8 cellular contexts compared by ENCODE assay signal in the genomic region with DNA sequence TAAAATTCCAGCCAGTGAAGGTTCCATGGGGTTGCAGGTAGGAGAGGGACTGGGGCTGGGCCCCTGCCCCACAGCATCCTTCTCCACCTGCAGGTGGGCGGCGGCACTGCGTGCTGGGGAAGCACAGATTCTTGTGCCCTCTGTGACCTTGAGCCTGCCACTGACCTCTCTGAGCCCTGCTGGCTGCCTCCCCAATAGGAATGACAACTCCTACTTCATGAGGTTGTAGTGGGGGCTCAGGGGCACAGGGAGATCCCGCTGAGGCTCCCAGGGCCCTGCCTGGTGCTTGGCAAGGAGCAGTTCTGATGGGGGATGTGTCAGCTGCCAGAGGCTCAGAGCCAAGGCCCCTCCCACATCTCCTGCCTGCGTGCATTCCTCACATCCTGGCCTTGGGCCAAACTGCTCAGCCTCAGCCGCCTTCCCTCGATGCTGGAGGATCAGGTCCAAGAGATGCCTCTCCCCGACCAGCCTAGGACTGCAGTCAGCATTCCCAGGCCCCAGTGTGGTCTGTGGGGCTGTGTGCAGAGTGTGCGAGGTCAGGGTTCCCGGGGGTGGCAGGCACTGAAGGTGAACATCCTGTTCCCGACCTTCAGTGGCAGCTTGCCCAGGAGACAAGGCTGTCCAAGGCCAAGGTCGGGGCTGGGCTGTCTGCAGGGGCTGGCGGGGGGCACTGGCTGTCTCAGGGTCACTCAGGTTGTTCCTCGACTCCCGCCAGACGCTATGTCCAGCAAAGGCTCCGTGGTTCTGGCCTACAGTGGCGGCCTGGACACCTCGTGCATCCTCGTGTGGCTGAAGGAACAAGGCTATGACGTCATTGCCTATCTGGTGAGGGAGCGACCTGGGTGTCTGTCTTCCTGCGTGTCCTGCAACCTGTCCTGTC. TPM values are rescaled to one million over a fixed set of nuclear protein-coding genes. Genes with fewer than 3 reads are reported as not detected.
A peak's percentile ranks its signal among the peaks of the same experiment; 100 is the strongest.
DNase-seq lines count a peak whose midpoint lies in the region; ATAC-seq and TF ChIP-seq lines count a peak whose summit lies in the region.

No MANE protein-coding gene starts in this region.

- no peak overlapping the region for H3K27ac Mint-ChIP-seq in stimulated activated effector memory CD8-positive, alpha-beta T cell treated with anti-CD3 and anti-CD28 coated beads, Interleukin-12 subunit alpha, Interleukin-12 subunit beta, amount 100 ng/mL, for 72 hours

- no peaks in the 10 kb centered on the region for H3K9me3 Mint-ChIP-seq in stimulated activated effector memory CD8-positive, alpha-beta T cell treated with anti-CD3 and anti-CD28 coated beads, Interleukin-12 subunit alpha, Interleukin-12 subunit beta, amount 100 ng/mL, for 72 hours

- WGBS in hepatocyte (ENCODE audit: low lambda C conversion rate, missing lambda C conversion rate) = 64% methylated on average over 23 of the region's 23 CpGs

- peaks cover 20% of the 10 kb centered on the region for H3K79me2 ChIP-seq in hepatocyte

- H3K9me2 ChIP-seq in hepatocyte (replicated peaks; ENCODE audit: insufficient read depth) = no peaks in the 10 kb centered on the region

- no peak overlapping the region for H3K4me3 ChIP-seq in H7 (ENCODE audit: insufficient read depth, low read depth, low read length)
- H3K4me3 ChIP-seq in hepatocyte = no peak overlapping the region

- peak; percentile 95 for DNase-seq in AG08396 (ENCODE audit: low spot score)
- peak; percentile 95 for DNase-seq in H7
- peak; percentile 92 for DNase-seq in NCI-H345 (lab: John Stamatoyannopoulos, UW)
- peak; percentile 96 for DNase-seq in astrocyte of the hippocampus (ENCODE audit: low read depth, low spot score)
- peak; percentile 96 for DNase-seq in hepatocyte (ENCODE audit: low spot score)
- no peak for DNase-seq in stimulated activated effector memory CD8-positive, alpha-beta T cell treated with anti-CD3 and anti-CD28 coated beads, Interleukin-12 subunit alpha, Interleukin-12 subunit beta, amount 100 ng/mL, for 72 hours (ENCODE audit: low spot score in 2 of 2)
- no peak for DNase-seq in activated T-cell treated with anti-CD3 and anti-CD28 coated beads for 4 hours

- no peaks in the 10 kb centered on the region for H3K36me3 Mint-ChIP-seq in stimulated activated effector memory CD8-positive, alpha-beta T cell treated with anti-CD3 and anti-CD28 coated beads, Interleukin-12 subunit alpha, Interleukin-12 subunit beta, amount 100 ng/mL, for 72 hours

- H3K9me3 ChIP-seq in hepatocyte (ENCODE audit: low read depth) = no peaks in the 10 kb centered on the region

- H3K36me3 ChIP-seq in H7 (replicated peaks; ENCODE audit: control insufficient read depth, insufficient read depth, low read length) (no peaks in the 10 kb centered on the region), hepatocyte (replicated peaks; ENCODE audit: insufficient read depth, low read depth) (no peaks in the 10 kb centered on the region)

- TF ChIP-seq CTCF in hepatocyte (IDR thresholded peaks at IDR 0.05; ENCODE audit: poor library complexity) = peak; percentile 45

- H3K4me3 Mint-ChIP-seq in stimulated activated effector memory CD8-positive, alpha-beta T cell treated with anti-CD3 and anti-CD28 coated beads, Interleukin-12 subunit alpha, Interleukin-12 subunit beta, amount 100 ng/mL, for 72 hours = no peak overlapping the region

- H3K27me3 ChIP-seq in H7 (ENCODE audit: control insufficient read depth, insufficient read depth, low read length) (no peaks in the 10 kb centered on the region; the same call in 1 of the 2 replicates), hepatocyte (no peaks in the 10 kb centered on the region)

- peak overlapping the region; percentile 55 for H3K4me2 ChIP-seq in hepatocyte

- H4K20me1 ChIP-seq in hepatocyte (ENCODE audit: insufficient read depth, poor library complexity, severe bottlenecking) = no peaks in the 10 kb centered on the region

- peak; percentile 32 for ATAC-seq in stimulated activated effector memory CD8-positive, alpha-beta T cell treated with anti-CD3 and anti-CD28 coated beads, Interleukin-12 subunit alpha, Interleukin-12 subunit beta, amount 100 ng/mL, for 72 hours
- no peak for ATAC-seq in GM21723 (IDR thresholded peaks at IDR 0.05; ENCODE audit: unreplicated experiment)

- no peak overlapping the region for H2AFZ ChIP-seq in hepatocyte

- H3K4me1 ChIP-seq in hepatocyte (ENCODE audit: insufficient read depth) = peaks cover 38% of the 10 kb centered on the region

- H3K4me1 Mint-ChIP-seq in stimulated activated effector memory CD8-positive, alpha-beta T cell treated with anti-CD3 and anti-CD28 coated beads, Interleukin-12 subunit alpha, Interleukin-12 subunit beta, amount 100 ng/mL, for 72 hours = peaks cover 6% of the 10 kb centered on the region

- H3K27ac ChIP-seq in hepatocyte = peak overlapping the region; percentile 95

RNA-seq across cellular contexts. Expression of a gene that starts 7.0 kb away (rescaled TPM):
- 77.0 and 81.5 TPM in 2 replicates for total RNA-seq in H7 (2014; rRNA removed; shearing (Covaris generic))
- 292 and 321 TPM in 2 replicates for total RNA-seq in hepatocyte
- 103 and 145 TPM in 2 replicates for polyA plus RNA-seq in hepatocyte

Comparison
In these comparisons a context has a peak if more than half of its experiments do, and no peak if none do; other contexts are left out.
1. DNase-seq: peak in AG08396 (single experiment), H7 (single experiment), NCI-H345 (single experiment), astrocyte of the hippocampus (single experiment) and hepatocyte (single experiment); none in stimulated activated effector memory CD8-positive, alpha-beta T cell treated with anti-CD3 and anti-CD28 coated beads, Interleukin-12 subunit alpha, Interleukin-12 subunit beta, amount 100 ng/mL, for 72 hours (0 of 2) and activated T-cell treated with anti-CD3 and anti-CD28 coated beads for 4 hours (single experiment).